15 cellular contexts compared by ENCODE assay signal in the genomic region with DNA sequence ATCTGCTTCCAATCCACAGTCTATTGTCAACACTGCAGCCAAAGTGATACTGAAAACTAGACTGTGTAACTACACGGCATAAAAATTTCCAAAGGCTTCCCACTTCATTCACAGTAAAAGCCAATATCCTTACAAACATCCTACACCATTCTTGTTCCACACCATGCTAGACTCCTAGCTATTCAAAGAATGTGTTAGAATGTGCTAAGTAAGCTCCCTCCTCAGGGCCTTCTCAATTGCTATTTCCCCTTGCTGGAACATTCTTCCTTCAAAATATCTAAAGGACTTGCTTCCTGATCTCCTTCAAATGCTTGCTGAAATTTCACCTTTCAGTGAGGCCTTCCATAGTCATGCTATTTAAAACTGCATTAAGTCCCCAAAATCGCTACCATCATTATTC.
"Had no signal": no experiment of that assay in that cellular context is flagged by ENCODE, and none has a peak within 500 bp of the region (broad histone marks: within the 10 kb centered on the region; RNA-seq: fewer than 3 reads in every experiment).

No MANE protein-coding gene starts in this region.

- H3K4me1 ChIP-seq: prostate gland, suprapubic skin, upper lobe of left lung had no signal

- H3K27ac ChIP-seq: dorsolateral prefrontal cortex, prostate gland, suprapubic skin, upper lobe of left lung had no signal

- H3K4me3 ChIP-seq: dorsolateral prefrontal cortex, mucosa of descending colon, prostate gland, suprapubic skin, upper lobe of left lung had no signal

- H3K36me3 ChIP-seq: prostate gland, suprapubic skin had no signal

- H3K9me3 ChIP-seq: mucosa of descending colon, prostate gland, upper lobe of left lung had no signal

- DNase-seq: activated B cell treated with CpG ODN at 0.5 μM for 24 hours; activated CD4-positive, alpha-beta T cell treated with anti-CD3 and anti-CD28 coated beads, Interleukin-2, amount 10 ng/mL, durations not matched to agents 24 days and 14 days; activated naive CD4-positive, alpha-beta T cell treated with anti-CD3 and anti-CD28 coated beads, Interleukin-2, amount 10 ng/mL, durations not matched to agents 7 days and 5 days; dorsolateral prefrontal cortex; hippocampal formation; immature natural killer cell; left cardiac atrium; mucosa of descending colon; stimulated activated CD4-positive, alpha-beta T cell treated with anti-CD3 and anti-CD28 coated beads, Interleukin-2, amount 100 ng/mL, for 48 hours; stimulated activated CD8-positive, alpha-beta memory T cell treated with anti-CD3 and anti-CD28 coated beads, Interleukin-4, amount 100 ng/mL, for 48 hours; stimulated activated naive CD8-positive, alpha-beta T cell treated with anti-CD3 and anti-CD28 coated beads, Interleukin-15, Interleukin-2, amounts not matched to agents 100 U/mL and 50 U/mL, for 24 hours; upper lobe of left lung had no signal

- H3K27me3 ChIP-seq: dorsolateral prefrontal cortex, suprapubic skin, upper lobe of left lung had no signal

- ATAC-seq: left cardiac atrium; mucosa of descending colon; sciatic nerve; stimulated activated naive CD8-positive, alpha-beta T cell treated with anti-CD3 and anti-CD28 coated beads, Interleukin-15, Interleukin-2, amounts not matched to agents 100 U/mL and 50 U/mL, for 24 hours had no signal
